In genomic region chr20:54649511-54649962, GRCh38 we compare ENCODE assay signal across 8 cellular contexts.
DNase-seq lines count a peak whose midpoint lies in the region; ATAC-seq and TF ChIP-seq lines count a peak whose summit lies in the region.

No MANE protein-coding gene starts in this region.

- 6% methylated on average over 8 of the region's 8 CpGs for WGBS in liver

- peaks cover 0 to 13% (median 1%) of the 10 kb centered on the region in 4 donors for H3K4me1 ChIP-seq in liver (ENCODE audit: control insufficient read depth in 4 of 4, insufficient read depth in 4 of 4, low read length in 3 of 4)

- no peaks in the 10 kb centered on the region for H3K27me3 ChIP-seq in liver (ENCODE audit: control insufficient read depth in 4 of 4, insufficient read depth in 4 of 4, low read length in 3 of 4)

- no peak overlapping the region for H3K9ac ChIP-seq in liver (ENCODE audit: low read depth in 1 of 2, low read length in 2 of 2)

- DNase-seq in GM10266 (ENCODE audit: extremely low spot score) (peak; percentile 54), NCI-H345 treated with DMSO at 0.1 percent for 48 hours (lab: John Stamatoyannopoulos, UW; ENCODE audit: unreplicated experiment) (peak; percentile 21), coronary artery (ENCODE audit: low spot score) (no peak)
- peak; percentile 34 for DNase-seq in activated CD4-positive, alpha-beta T cell treated with anti-CD3 and anti-CD28 coated beads for 1 hour
- DNase-seq in stimulated activated CD4-positive, alpha-beta T cell treated with anti-CD3 and anti-CD28 coated beads, TNF-alpha, amount 100 ng/mL, for 1 hour (ENCODE audit: low read depth in 3 of 3, low spot score in 1 of 3) = peak in 2 of 3 donors; percentile 13 to 49

- ATAC-seq in HG03039 (IDR thresholded peaks at IDR 0.05; ENCODE audit: unreplicated experiment) (peak; percentile 82), GM18870 (IDR thresholded peaks at IDR 0.05; ENCODE audit: unreplicated experiment) (no peak)

- H3K4me3 ChIP-seq in coronary artery = no peak overlapping the region
- no peak overlapping the region for H3K4me3 ChIP-seq in liver (ENCODE audit: low read depth in 1 of 3, low read length in 3 of 3)

- H3K27ac ChIP-seq in coronary artery = no peak overlapping the region
- no peak overlapping the region for H3K27ac ChIP-seq in liver (ENCODE audit: low read depth in 1 of 2, low read length in 2 of 2)

- peak; percentile 79 to 84 for TF ChIP-seq RAD21 in liver (IDR thresholded peaks at IDR 0.05)

- TF ChIP-seq CTCF in GM10266 (IDR thresholded peaks at IDR 0.05; ENCODE audit: control insufficient read depth, insufficient read depth, low read depth, missing control alignments) = peak; percentile 86
- TF ChIP-seq CTCF in coronary artery (IDR thresholded peaks at IDR 0.05) = peak; percentile 71
- peak; percentile 81 for TF ChIP-seq CTCF in liver (IDR thresholded peaks at IDR 0.05; ENCODE audit: low read depth, low read length, missing input control)

- no peaks in the 10 kb centered on the region for H3K9me3 ChIP-seq in liver (ENCODE audit: control insufficient read depth in 4 of 4, low read length in 3 of 4)

- no peaks in the 10 kb centered on the region for H3K36me3 ChIP-seq in liver (ENCODE audit: control insufficient read depth in 4 of 4, insufficient read depth in 3 of 4, low read depth in 1 of 4, low read length in 3 of 4)

TF ChIP-seq in liver, 16 proteins besides CTCF, POLR2A, EP300 and RAD21:
- no peak for TF ChIP-seq TAF1 (conservative IDR thresholded peaks at IDR 0.05)
- no peak for TF ChIP-seq HNF4A (conservative IDR thresholded peaks at IDR 0.05)
- no peak for TF ChIP-seq REST (IDR thresholded peaks at IDR 0.05)
- TF ChIP-seq GABPA (IDR thresholded peaks at IDR 0.05 in 1 of 2, conservative IDR thresholded peaks at IDR 0.05 in 1 of 2) = no peak
- no peak for TF ChIP-seq NR2F2 (IDR thresholded peaks at IDR 0.05)
- no peak for TF ChIP-seq EGR1 (IDR thresholded peaks at IDR 0.05; ENCODE audit: low read depth in 2 of 2)
- TF ChIP-seq JUND (IDR thresholded peaks at IDR 0.05) = no peak
